Comparison of ENCODE assay signal across 10 cellular contexts in genomic region chr1:120913651-120914389, GRCh38. TPM values are rescaled to one million over a fixed set of nuclear protein-coding genes. Genes with fewer than 3 reads are reported as not detected.
DNase-seq lines count a peak whose midpoint lies in the region; TF ChIP-seq lines count a peak whose summit lies in the region.
"Not testable (repeated sequence)": the region's sequence is repeated elsewhere in the genome, so short reads cannot be mapped to it uniquely, and the experiment has no call there.
"Had no signal": no experiment of that assay in that cellular context is flagged by ENCODE, and none has a peak within 500 bp of the region (broad histone marks: within the 10 kb centered on the region; RNA-seq: fewer than 3 reads in every experiment).

No MANE protein-coding gene starts in this region.

- TF ChIP-seq EP300 in SK-N-SH (IDR thresholded peaks at IDR 0.05; ENCODE audit: borderline replicate concordance in 1 of 2, low read depth in 1 of 2, low read length in 1 of 2): not testable (repeated sequence)

- H3K4me2 ChIP-seq in SK-N-SH (peak overlapping the region; percentile 69; the same call in 1 of the 2 replicates), parathyroid adenoma (ENCODE audit: low read length) (peak overlapping the region; percentile 42)

- TF ChIP-seq CTCF in SK-N-SH (IDR thresholded peaks at IDR 0.05); breast epithelium (IDR thresholded peaks at IDR 0.05); parathyroid adenoma (IDR thresholded peaks at IDR 0.05): not testable (repeated sequence)

- not testable (repeated sequence) for TF ChIP-seq POLR2A in breast epithelium (IDR thresholded peaks at IDR 0.05)

- H3K9ac ChIP-seq in SK-N-SH, parathyroid adenoma: not testable (repeated sequence)
- H3K9ac ChIP-seq in iPS-20b (ENCODE audit: low read depth, low read length): peak overlapping the region; percentile 61; the same call in 1 of the 2 replicates

- in situ Hi-C loops in KBM-7 (cut with MboI; ENCODE audit: low pct_unique_long_range_greater_than_20kb, low sequenced_read_pairs): not testable (repeated sequence)

- intact Hi-C loops in breast epithelium (cut with DNase I; ENCODE audit: low total_unique reads): not testable (repeated sequence)

- not testable (repeated sequence) for H3K36me3 ChIP-seq in SK-N-SH (replicated peaks in 1 of 2; ENCODE audit: control insufficient read depth in 1 of 2, insufficient read depth in 2 of 2, low read length in 1 of 2); breast epithelium; iPS-20b (ENCODE audit: insufficient read depth, low read depth, low read length); parathyroid adenoma (ENCODE audit: control insufficient read depth, insufficient read depth, low read length)

- H3K9me2 ChIP-seq in SK-N-SH: not testable (repeated sequence)

- H3K9me3 ChIP-seq in SK-N-SH; breast epithelium; iPS-20b (ENCODE audit: insufficient read depth, low read depth, low read length); parathyroid adenoma (ENCODE audit: control insufficient read depth, low read length): not testable (repeated sequence)

- H3K27ac ChIP-seq in SK-N-SH (ENCODE audit: low read depth in 2 of 2, low read length in 1 of 2); iPS-20b (ENCODE audit: low read length): not testable (repeated sequence)
- H3K27ac ChIP-seq in breast epithelium: peak overlapping the region in 1 of 2 donors; percentile 87
- peak overlapping the region; percentile 43 for H3K27ac ChIP-seq in parathyroid adenoma

- DNase-seq in CD1c-positive myeloid dendritic cell (ENCODE audit: extremely low spot score): peak; percentile 70
- peak; percentile 17 for DNase-seq in KBM-7
- not testable (repeated sequence) for DNase-seq in SK-N-SH
- peak; percentile 18 for DNase-seq in activated CD8-positive, alpha-beta memory T cell treated with anti-CD3 and anti-CD28 coated beads, Interleukin-2, amount 50 U/mL, for 24 hours (ENCODE audit: extremely low read depth)
- peak in 1 of 2 donors; percentile 20 for DNase-seq in breast epithelium (ENCODE audit: low spot score in 2 of 2)
- DNase-seq in stimulated activated CD8-positive, alpha-beta memory T cell treated with anti-CD3 and anti-CD28 coated beads, Interleukin-15, amount 100 ng/mL, for 4 hours (ENCODE audit: low read depth in 2 of 2): peak; percentile 35 to 53

- not testable (repeated sequence) for TF ChIP-seq RAD21 in SK-N-SH (IDR thresholded peaks at IDR 0.05; ENCODE audit: low read length)

- WGBS in SK-N-SH (ENCODE audit: low lambda C conversion rate): 0% methylated on average over 4 of the region's 65 CpGs

- H3K27me3 ChIP-seq in SK-N-SH (ENCODE audit: insufficient read depth); breast epithelium; iPS-20b (ENCODE audit: insufficient read depth, low read length); parathyroid adenoma (ENCODE audit: control insufficient read depth, insufficient read depth, low read length): not testable (repeated sequence)

- not testable (repeated sequence) for H2AFZ ChIP-seq in SK-N-SH (ENCODE audit: low read depth); parathyroid adenoma

- CTCF ChIA-PET in SK-N-SH (lab: Yijun Ruan, JAX): not testable (repeated sequence)

- POLR2A ChIA-PET in SK-N-SH (lab: Yijun Ruan, JAX): not testable (repeated sequence)

- not testable (repeated sequence) for H3F3A ChIP-seq in SK-N-SH (replicated peaks; ENCODE audit: insufficient read depth)

- H3K4me3 ChIP-seq in SK-N-SH (ENCODE audit: low read depth in 2 of 2, low read length in 1 of 2): peak overlapping the region in 1 of 2 experiments; percentile 36; a peak in 2 of 4 replicates
- peak overlapping the region in 2 of 3 donors; percentile 39 to 59 for H3K4me3 ChIP-seq in breast epithelium
- peak overlapping the region; percentile 64; the same call in 1 of the 2 replicates for H3K4me3 ChIP-seq in iPS-20b (ENCODE audit: low read length)
- H3K4me3 ChIP-seq in parathyroid adenoma (ENCODE audit: low read depth, low read length): peak overlapping the region; percentile 55

- not testable (repeated sequence) for H3K4me1 ChIP-seq in SK-N-SH (ENCODE audit: control insufficient read depth in 1 of 2, insufficient read depth in 2 of 2, low read depth in 1 of 2, low read length in 1 of 2); breast epithelium; iPS-20b (ENCODE audit: insufficient read depth, low read length); parathyroid adenoma

- not testable (repeated sequence) for H3K79me2 ChIP-seq in SK-N-SH (ENCODE audit: insufficient read depth); parathyroid adenoma

- H4K20me1 ChIP-seq in SK-N-SH (ENCODE audit: insufficient read depth): not testable (repeated sequence)

RNA-seq across cellular contexts. Expression of gene PPIAL4A, which starts 24.2 kb away (rescaled TPM):
- not detected in 2 replicates for polyA plus RNA-seq in SK-N-SH (2012; rRNA removed)
- 0.06 TPM in 1 of 2 replicates, not detected in the other for polyA plus RNA-seq in SK-N-SH (2012; cell fraction: cytosol; rRNA removed)
- polyA plus RNA-seq in SK-N-SH (2012; cell fraction: nucleus; rRNA removed): not detected in 2 replicates
- total RNA-seq in breast epithelium: not detected
- total RNA-seq: H1, skeletal muscle tissue had no signal
- polyA plus RNA-seq: H1 had no signal
